In the genomic region with DNA sequence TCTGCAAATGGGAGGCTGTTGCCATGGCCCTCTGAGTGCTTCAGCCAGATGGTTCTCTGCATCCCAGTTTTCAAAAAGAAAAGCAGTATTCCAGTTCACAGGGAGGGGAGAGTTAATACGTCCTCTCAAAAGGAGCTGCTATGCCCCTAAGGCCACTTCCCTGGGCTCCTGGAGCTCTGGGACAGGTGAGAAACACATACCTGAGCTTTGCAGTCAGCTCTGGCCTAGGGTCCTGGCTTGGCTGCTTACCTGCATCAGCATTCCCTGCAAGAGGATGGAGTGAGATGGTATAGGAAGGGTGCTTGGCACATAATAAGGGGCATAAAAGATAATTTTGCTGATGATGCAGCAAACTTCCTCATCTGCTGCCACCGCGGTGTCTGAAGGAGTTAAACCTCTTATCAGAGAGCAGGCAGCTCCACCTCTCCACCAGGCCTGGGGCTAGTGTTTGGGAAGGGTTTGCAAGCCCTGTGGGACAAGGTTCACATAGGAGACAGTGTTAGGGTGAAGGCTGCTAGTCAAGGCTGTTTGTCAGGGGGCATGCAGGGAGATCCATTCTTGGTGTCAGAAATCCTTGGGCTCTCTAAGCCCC, we compare ENCODE assay signal across 14 cellular contexts.
A peak's percentile ranks its signal among the peaks of the same experiment; 100 is the strongest.
DNase-seq lines count a peak whose midpoint lies in the region; ATAC-seq lines count a peak whose summit lies in the region.
"Had no signal": no experiment of that assay in that cellular context is flagged by ENCODE, and none has a peak within 500 bp of the region (broad histone marks: within the 10 kb centered on the region; RNA-seq: fewer than 3 reads in every experiment).

No MANE protein-coding gene starts in this region.

- H3K4me3 ChIP-seq in skin epidermis = no peak overlapping the region

- DNase-seq in ELF-1 (ENCODE audit: low read depth, low spot score) (peak; percentile 26), UCSD-AML1 (lab: John Stamatoyannopoulos, UW; ENCODE audit: unreplicated experiment) (peak; percentile 27), left colon (peak; percentile 24 to 42), left lobe of liver (ENCODE audit: low spot score) (no peak), ecto neural progenitor cell (ENCODE audit: low spot score) (no peak)
- DNase-seq: activated CD4-positive, alpha-beta T cell treated with anti-CD3 and anti-CD28 coated beads for 4 hours; activated T-cell treated with anti-CD3 and anti-CD28 coated beads, Interleukin-2, amount 50 U/mL, for 48 hours; BE2C; H7; NCI-H526; RPMI8226 had no signal

- ATAC-seq in left colon = peak; percentile 84
- ATAC-seq in left lobe of liver = no peak
- ATAC-seq in GM18858 (IDR thresholded peaks at IDR 0.05; ENCODE audit: unreplicated experiment) = no peak
- ATAC-seq in GM21526 (IDR thresholded peaks at IDR 0.05; ENCODE audit: low FRiP score, unreplicated experiment) = no peak

- intact Hi-C loops in left colon (cut with DNase I, micrococcal nuclease) = no loop called here

- peak overlapping the region in 16 of 21 experiments; percentile 7 to 75 (median 46) for H3K27ac ChIP-seq in skin epidermis

Comparison
In these comparisons a context has a peak if more than half of its experiments do, and no peak if none do; other contexts are left out.
1. DNase-seq: peak in ELF-1 (single experiment), UCSD-AML1 (single experiment) and left colon (2 of 2); none in left lobe of liver (single experiment) and ecto neural progenitor cell (single experiment).